In genomic region chr17:41779954-41780353, GRCh38 we compare ENCODE assay signal across 23 cellular contexts. TPM values are rescaled to one million over a fixed set of nuclear protein-coding genes. Genes with fewer than 3 reads are reported as not detected.
"Had no signal": no experiment of that assay in that cellular context is flagged by ENCODE, and none has a peak within 500 bp of the region (broad histone marks: within the 10 kb centered on the region; RNA-seq: fewer than 3 reads in every experiment).

No MANE protein-coding gene starts in this region.

- H3K27me3 ChIP-seq: body of pancreas, upper lobe of right lung had no signal

- DNase-seq: activated CD4-positive, alpha-beta T cell treated with anti-CD3 and anti-CD28 coated beads, Interleukin-2, amount 10 ng/mL, durations not matched to agents 24 days and 14 days; activated CD4-positive, CD25-positive, alpha-beta regulatory T cell; activated CD8-positive, alpha-beta memory T cell treated with anti-CD3 and anti-CD28 coated beads, Interleukin-2, amount 50 U/mL, for 4 hours; activated CD8-positive, alpha-beta T cell treated with anti-CD3 and anti-CD28 coated beads, Interleukin-2, amount 10 ng/mL, durations not matched to agents 7 days and 5 days; activated gamma-delta T cell treated with Interleukin-2 at 50 U/mL for 16 hours; activated naive CD8-positive, alpha-beta T cell treated with anti-CD3 and anti-CD28 coated beads for 36 hours; activated T-cell treated with anti-CD3 and anti-CD28 coated beads, Interleukin-2, amount 50 U/mL, for 72 hours; amygdala; body of pancreas; cortex of kidney; effector CD8-positive, alpha-beta T cell; islet precursor cell; mesendoderm; natural killer cell; posterior cingulate gyrus; retina; stimulated activated CD4-positive, alpha-beta T cell treated with anti-CD3 and anti-CD28 coated beads, Interleukin-4, amount 100 ng/mL, for 24 hours; stimulated activated naive CD4-positive, alpha-beta T cell treated with Interleukin-2 at 50 U/mL for 16 hours; T-helper 2 cell; upper lobe of right lung had no signal

- H3K9me3 ChIP-seq: body of pancreas, gastroesophageal sphincter, upper lobe of right lung had no signal

- H3K4me3 ChIP-seq: body of pancreas, gastroesophageal sphincter, skin epidermis, upper lobe of right lung had no signal

- H3K36me3 ChIP-seq: gastroesophageal sphincter, upper lobe of right lung had no signal

- ATAC-seq: activated CD8-positive, alpha-beta T cell treated with anti-CD3 and anti-CD28 coated beads, Interleukin-2, amount 10 ng/mL, durations not matched to agents 7 days and 5 days; activated T-cell treated with anti-CD3 and anti-CD28 coated beads, Interleukin-2, amount 50 U/mL, for 72 hours; body of pancreas; gastroesophageal sphincter; left lobe of liver; natural killer cell; upper lobe of right lung had no signal

- H3K27ac ChIP-seq: gastroesophageal sphincter had no signal

RNA-seq across cellular contexts. Expression of gene FKBP10, which starts 32.9 kb away (rescaled TPM):
- total RNA-seq: activated CD8-positive, alpha-beta T cell treated with anti-CD3 and anti-CD28 coated beads, Interleukin-2, amount 10 ng/mL, durations not matched to agents 7 days and 5 days had no signal

RNA-seq across cellular contexts. Expression of gene HAP1, which starts 45.5 kb away (rescaled TPM):
- total RNA-seq: left lobe of liver, natural killer cell had no signal
